15 cellular contexts compared by ENCODE assay signal in genomic region chr3:192914873-192915272, GRCh38. TPM values are rescaled to one million over a fixed set of nuclear protein-coding genes. Genes with fewer than 3 reads are reported as not detected.
DNase-seq lines count a peak whose midpoint lies in the region; ATAC-seq, FAIRE-seq and TF ChIP-seq lines count a peak whose summit lies in the region.
"Had no signal": no experiment of that assay in that cellular context is flagged by ENCODE, and none has a peak within 500 bp of the region (broad histone marks: within the 10 kb centered on the region; RNA-seq: fewer than 3 reads in every experiment).

No MANE protein-coding gene starts in this region.

- RAD21 ChIA-PET in GM12878 (lab: Charles Lee; ENCODE audit: unreplicated experiment), result interaction anchor here (0.6 to 9.8 kb wide), 33 partner anchors 8 to 347 kb away, joined by 3 to 425 read pairs (median 6); no protein-coding TSS in a partner anchor

- TF ChIP-seq CTCF in GM12878 (IDR thresholded peaks at IDR 0.05 in 2 of 3, conservative IDR thresholded peaks at IDR 0.05 in 1 of 3; ENCODE audit: control insufficient read depth in 2 of 3, extremely low read depth in 1 of 3, insufficient read depth in 1 of 3, low read depth in 3 of 3, low read length in 3 of 3) (no peak), RWPE1 (conservative IDR thresholded peaks at IDR 0.05; ENCODE audit: low read depth) (no peak)

- peaks cover 16% of the 10 kb centered on the region for H3K4me1 Mint-ChIP-seq in activated naive CD8-positive, alpha-beta T cell treated with anti-CD3 and anti-CD28 coated beads, Interleukin-2, amount 10 ng/mL, durations not matched to agents 7 days and 5 days
- peaks cover 22% of the 10 kb centered on the region for H3K4me1 Mint-ChIP-seq in activated naive CD8-positive, alpha-beta T cell treated with anti-CD3 and anti-CD28 coated beads, Interleukin-2, amount 50 U/mL, for 24 hours
- H3K4me1 Mint-ChIP-seq in stimulated activated naive CD8-positive, alpha-beta T cell treated with anti-CD3 and anti-CD28 coated beads, Interleukin-15, amount 100 ng/mL, for 72 hours, result peaks cover 50% of the 10 kb centered on the region

- H3K79me2 ChIP-seq in GM12878 (ENCODE audit: control insufficient read depth, insufficient read depth, low read length), result peaks cover 71% of the 10 kb centered on the region

- ATAC-seq in activated naive CD8-positive, alpha-beta T cell treated with anti-CD3 and anti-CD28 coated beads, Interleukin-2, amount 10 ng/mL, durations not matched to agents 7 days and 5 days (ENCODE audit: low read depth), result no peak
- ATAC-seq in activated naive CD8-positive, alpha-beta T cell treated with anti-CD3 and anti-CD28 coated beads, Interleukin-2, amount 50 U/mL, for 24 hours, result no peak
- peak; percentile 1; the same call in 1 of the 3 replicates for ATAC-seq in GM12878
- no peak for ATAC-seq in stimulated activated naive CD8-positive, alpha-beta T cell treated with anti-CD3 and anti-CD28 coated beads, Interleukin-15, amount 100 ng/mL, for 72 hours

- no peak for TF ChIP-seq RAD21 in GM12878 (IDR thresholded peaks at IDR 0.05; ENCODE audit: insufficient read depth, low read depth, low read length)

- H3K4me3 Mint-ChIP-seq in activated naive CD8-positive, alpha-beta T cell treated with anti-CD3 and anti-CD28 coated beads, Interleukin-2, amount 10 ng/mL, durations not matched to agents 7 days and 5 days, result peak overlapping the region; percentile 91
- no peak overlapping the region for H3K4me3 Mint-ChIP-seq in activated naive CD8-positive, alpha-beta T cell treated with anti-CD3 and anti-CD28 coated beads, Interleukin-2, amount 50 U/mL, for 24 hours
- peak overlapping the region; percentile 55 to 97 for H3K4me3 Mint-ChIP-seq in stimulated activated naive CD8-positive, alpha-beta T cell treated with anti-CD3 and anti-CD28 coated beads, Interleukin-15, amount 100 ng/mL, for 72 hours

- peak overlapping the region; percentile 37 for H3K9ac ChIP-seq in GM12878 (ENCODE audit: control insufficient read depth, insufficient read depth, low read length)
- H3K9ac ChIP-seq: BLaER1 had no signal

- peaks cover 0 to 5% of the 10 kb centered on the region in 2 experiments; a peak in 1 of 4 replicates for H3K36me3 ChIP-seq in GM12878 (ENCODE audit: control insufficient read depth in 2 of 2, insufficient read depth in 2 of 2, low read length in 1 of 2)
- H3K36me3 ChIP-seq: BLaER1, cardiac muscle cell, SJCRH30 had no signal

- H3K27ac ChIP-seq in GM12878 (ENCODE audit: control insufficient read depth, insufficient read depth), result peak overlapping the region; percentile 16
- H3K27ac ChIP-seq in RWPE1, result no peak overlapping the region
- H3K27ac ChIP-seq: BLaER1, cardiac muscle cell, SJCRH30 had no signal

- peak overlapping the region; percentile 57 for H3K4me3 ChIP-seq in GM12878
- H3K4me3 ChIP-seq: BLaER1, cardiac muscle cell had no signal

- BruUV-seq in GM12878 (replicated peaks; lab: Mats Ljungman, UMichigan), result no TSS peak

- H4K20me1 ChIP-seq in GM12878 (ENCODE audit: control insufficient read depth, insufficient read depth), result no peaks in the 10 kb centered on the region
- H4K20me1 ChIP-seq: BLaER1 had no signal

- 27% methylated on average over 2 of the region's 2 CpGs for WGBS in GM12878 (ENCODE audit: insufficient coverage, insufficient replicate concordance, low lambda C conversion rate, missing lambda C conversion rate)

- peaks cover under 1% of the 10 kb centered on the region for H3K36me3 Mint-ChIP-seq in activated naive CD8-positive, alpha-beta T cell treated with anti-CD3 and anti-CD28 coated beads, Interleukin-2, amount 10 ng/mL, durations not matched to agents 7 days and 5 days
- no peaks in the 10 kb centered on the region for H3K36me3 Mint-ChIP-seq in activated naive CD8-positive, alpha-beta T cell treated with anti-CD3 and anti-CD28 coated beads, Interleukin-2, amount 50 U/mL, for 24 hours (ENCODE audit: low read depth)

- no peak for TF ChIP-seq EP300 in GM12878 (IDR thresholded peaks at IDR 0.05; ENCODE audit: borderline replicate concordance in 1 of 2, control insufficient read depth in 1 of 2, low read depth in 2 of 2, low read length in 2 of 2)

- POLR2A ChIA-PET in activated naive CD8-positive, alpha-beta T cell treated with anti-CD3 and anti-CD28 coated beads, Interleukin-2, amount 10 ng/mL, durations not matched to agents 7 days and 5 days (lab: Charles Lee), result interaction anchor here (0.9 to 1.1 kb wide), 2 partner anchors 16 to 23 kb away, joined by 3 read pairs; no protein-coding TSS in a partner anchor
- POLR2A ChIA-PET in GM12878 (lab: Charles Lee), result interaction anchor here (0.6 to 7.8 kb wide), 17 partner anchors 11 to 102 kb away, joined by 3 to 58 read pairs (median 9); no protein-coding TSS in a partner anchor
- POLR2A ChIA-PET in RWPE1 (lab: Yijun Ruan, JAX; ENCODE audit: low non-redundant PET), result interaction anchor here (0.6 kb wide), 1 partner anchor 49 kb away, joined by 3 read pairs; no protein-coding TSS in a partner anchor

- H3K9me3 Mint-ChIP-seq in activated naive CD8-positive, alpha-beta T cell treated with anti-CD3 and anti-CD28 coated beads, Interleukin-2, amount 10 ng/mL, durations not matched to agents 7 days and 5 days, result no peaks in the 10 kb centered on the region
- no peaks in the 10 kb centered on the region for H3K9me3 Mint-ChIP-seq in activated naive CD8-positive, alpha-beta T cell treated with anti-CD3 and anti-CD28 coated beads, Interleukin-2, amount 50 U/mL, for 24 hours
- no peaks in the 10 kb centered on the region for H3K9me3 Mint-ChIP-seq in stimulated activated naive CD8-positive, alpha-beta T cell treated with anti-CD3 and anti-CD28 coated beads, Interleukin-15, amount 100 ng/mL, for 72 hours

- FAIRE-seq in GM12878 (lab: Jason Lieb, UNC), result peak; percentile 18

- TF ChIP-seq POLR2A in GM12878 (IDR thresholded peaks at IDR 0.05; ENCODE audit: low read depth, low read length), result no peak

- H3K4me2 ChIP-seq in GM12878 (ENCODE audit: control insufficient read depth, insufficient read depth), result peak overlapping the region; percentile 77
- H3K4me2 ChIP-seq: BLaER1 had no signal

- no peaks in the 10 kb centered on the region for H3K27me3 ChIP-seq in GM12878 (replicated peaks in 1 of 2; ENCODE audit: control insufficient read depth in 2 of 2, insufficient read depth in 2 of 2, low read length in 1 of 2)
- H3K27me3 ChIP-seq: BLaER1, SJCRH30 had no signal

- intact Hi-C loops in GM12878 (cut with micrococcal nuclease; ENCODE audit: unreplicated experiment), result loop anchor here (1.0 to 5.0 kb wide), 5 partner anchors 22 to 126 kb away; no protein-coding TSS in a partner anchor

- H3K27ac Mint-ChIP-seq in activated naive CD8-positive, alpha-beta T cell treated with anti-CD3 and anti-CD28 coated beads, Interleukin-2, amount 10 ng/mL, durations not matched to agents 7 days and 5 days, result no peak overlapping the region
- no peak overlapping the region for H3K27ac Mint-ChIP-seq in activated naive CD8-positive, alpha-beta T cell treated with anti-CD3 and anti-CD28 coated beads, Interleukin-2, amount 50 U/mL, for 24 hours
- no peak overlapping the region for H3K27ac Mint-ChIP-seq in stimulated activated naive CD8-positive, alpha-beta T cell treated with anti-CD3 and anti-CD28 coated beads, Interleukin-15, amount 100 ng/mL, for 72 hours

- H3K4me1 ChIP-seq in GM12878 (ENCODE audit: control insufficient read depth, insufficient read depth, low read length), result peaks cover 3% of the 10 kb centered on the region
- H3K4me1 ChIP-seq: BLaER1 had no signal

- in situ Hi-C loops in GM12878 (cut with MboI), result loop anchor here (5.0 kb wide), 1 partner anchor 98 kb away; no protein-coding TSS in a partner anchor

- SMC1A ChIA-PET in GM12878 (lab: Charles Lee; ENCODE audit: uncharacterized antibody, unreplicated experiment), result interaction anchor here (0.7 to 13.5 kb wide), 30 partner anchors 9 to 343 kb away, joined by 3 to 472 read pairs (median 8); no protein-coding TSS in a partner anchor

- H3K27me3 Mint-ChIP-seq in activated naive CD8-positive, alpha-beta T cell treated with anti-CD3 and anti-CD28 coated beads, Interleukin-2, amount 10 ng/mL, durations not matched to agents 7 days and 5 days, result peaks cover 35% of the 10 kb centered on the region
- H3K27me3 Mint-ChIP-seq in activated naive CD8-positive, alpha-beta T cell treated with anti-CD3 and anti-CD28 coated beads, Interleukin-2, amount 50 U/mL, for 24 hours, result peaks cover 52% of the 10 kb centered on the region
- H3K27me3 Mint-ChIP-seq in stimulated activated naive CD8-positive, alpha-beta T cell treated with anti-CD3 and anti-CD28 coated beads, Interleukin-15, amount 100 ng/mL, for 72 hours, result peaks cover 70% of the 10 kb centered on the region

- DNase-seq in activated naive CD8-positive, alpha-beta T cell treated with anti-CD3 and anti-CD28 coated beads, Interleukin-2, amount 10 ng/mL, durations not matched to agents 7 days and 5 days, result no peak
- DNase-seq in activated naive CD8-positive, alpha-beta T cell treated with anti-CD3 and anti-CD28 coated beads, Interleukin-2, amount 50 U/mL, for 24 hours, result no peak
- DNase-seq in NCI-H1105 treated with DMSO at 0.1 percent for 48 hours (lab: John Stamatoyannopoulos, UW) (peak; percentile 94), GM12878 (ENCODE audit: low read depth, low spot score) (no peak), RWPE1 (ENCODE audit: low spot score) (no peak), cerebellar nuclear complex (lab: John Stamatoyannopoulos, UW) (no peak)
- DNase-seq in stimulated activated naive CD8-positive, alpha-beta T cell treated with anti-CD3 and anti-CD28 coated beads, Interleukin-15, amount 100 ng/mL, for 72 hours, result no peak
- no peak for DNase-seq in stimulated activated CD4-positive, alpha-beta T cell treated with anti-CD3 and anti-CD28 coated beads, Interleukin-4, amount 100 ng/mL, for 1 hour
- DNase-seq: activated gamma-delta T cell treated with Interleukin-2 at 50 U/mL for 16 hours; NCI-H510A treated with DMSO at 0.1 percent for 48 hours; stimulated activated CD4-positive, alpha-beta T cell treated with anti-CD3 and anti-CD28 coated beads, Interleukin-2, amount 100 ng/mL, for 24 hours; stimulated activated naive CD4-positive, alpha-beta T cell had no signal

- CTCF ChIA-PET in GM12878 (lab: Yijun Ruan, JAX) (interaction anchor here (0.7 to 13.3 kb wide), 34 partner anchors 9 to 127 kb away, joined by 3 to 440 read pairs (median 6); no protein-coding TSS in a partner anchor), RWPE1 (lab: Yijun Ruan, JAX) (interaction anchor here (0.6 to 0.8 kb wide), 2 partner anchors 102 to 226 kb away, joined by 4 to 5 read pairs; no protein-coding TSS in a partner anchor)

- no peaks in the 10 kb centered on the region for H3K9me3 ChIP-seq in GM12878 (replicated peaks; ENCODE audit: control insufficient read depth, insufficient read depth, low read length)
- H3K9me3 ChIP-seq: SJCRH30 had no signal

- no peak overlapping the region for H2AFZ ChIP-seq in GM12878 (ENCODE audit: control insufficient read depth, low read depth, low read length)

RNA-seq across cellular contexts. Expression of gene MB21D2, which starts 2.8 kb away (rescaled TPM):
- 1 to 10 TPM; 4.3 to 5.3 TPM for total RNA-seq in activated naive CD8-positive, alpha-beta T cell treated with anti-CD3 and anti-CD28 coated beads, Interleukin-2, amount 10 ng/mL, durations not matched to agents 7 days and 5 days
- 21.2 and 21.5 TPM in 2 replicates for total RNA-seq in GM12878 (2013; cell fraction: nucleolus; rRNA removed)
- 19.6 and 21.5 TPM in 2 replicates for total RNA-seq in GM12878 (2014; rRNA removed)
- 15.3 and 16.0 TPM in 2 replicates for total RNA-seq in GM12878 (2014; rRNA removed; fragmentation: Illumina TruSeq; extraction: Trizol)
- 16.1 and 16.6 TPM in 2 replicates for total RNA-seq in GM12878 (2021)
- 5.7 TPM for polyA plus RNA-seq in GM12878 (2011; ENCODE audit: low read depth)
- 11.0 and 11.6 TPM in 2 replicates for polyA plus RNA-seq in GM12878 (2011; rRNA removed)
- 8.3 and 9.8 TPM in 2 replicates for polyA plus RNA-seq in GM12878 (2011; cell fraction: cytosol; rRNA removed)
- 6.7 and 6.8 TPM in 2 replicates for polyA plus RNA-seq in GM12878 (2011; cell fraction: nucleus; rRNA removed)
- polyA plus RNA-seq in GM12878 (2012), result 7.1 and 8.3 TPM in 2 replicates
- 12.1 and 12.7 TPM in 2 replicates for polyA plus RNA-seq in GM12878 (2014; fragmentation: Illumina TruSeq; extraction: Trizol)
- 10 to 100 TPM in 1 of 2 experiments, 1 to 10 TPM in 1; 7.9 to 21.2 TPM for polyA plus RNA-seq in GM12878 (2014; fragmentation: Nextera tagmentation; extraction: Ambion mirVana)
- 8.7 and 9.0 TPM in 2 replicates for polyA plus RNA-seq in GM12878 (2014; rRNA removed)
- 10 to 100 TPM; 15.4 to 15.9 TPM for polyA plus RNA-seq in GM12878 (2016; fragmentation: Nextera tagmentation; extraction: Ambion mirVana)
- polyA minus RNA-seq in GM12878 (2011; rRNA and poly(A)+ RNA removed), result 19.7 and 20.8 TPM in 2 replicates
- 4.5 and 6.0 TPM in 2 replicates for polyA minus RNA-seq in GM12878 (2011; cell fraction: cytosol; rRNA and poly(A)+ RNA removed)
- polyA minus RNA-seq in GM12878 (2011; cell fraction: nucleus; rRNA and poly(A)+ RNA removed), result 7.9 and 11.9 TPM in 2 replicates
